Comparison of ENCODE assay signal across 8 cellular contexts in the genomic region with DNA sequence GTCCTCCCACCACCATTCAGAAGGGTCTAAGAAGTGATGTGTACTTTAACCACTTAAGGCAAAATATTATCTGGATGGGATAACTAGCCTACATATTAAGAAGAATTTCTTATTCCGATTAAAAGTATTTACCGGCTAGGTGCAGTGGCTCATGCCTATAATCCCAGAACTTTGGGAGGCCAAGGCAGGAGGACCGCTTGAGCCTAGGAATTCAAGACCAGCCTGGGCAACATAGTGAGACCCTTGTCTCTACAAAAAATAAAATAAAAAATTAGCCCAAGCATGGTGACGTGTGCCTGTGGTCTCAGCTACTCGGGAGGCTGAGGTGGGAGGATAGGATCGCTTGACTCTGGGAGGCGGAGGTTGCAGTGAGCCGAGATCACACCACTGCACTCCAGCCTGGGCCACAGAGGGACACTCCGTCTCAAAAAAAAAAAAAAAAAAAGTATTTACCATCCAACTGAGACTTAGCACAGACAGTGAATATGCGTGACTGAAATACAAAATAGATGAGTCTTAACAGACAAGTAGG. TPM values are rescaled to one million over a fixed set of nuclear protein-coding genes. Genes with fewer than 3 reads are reported as not detected.
A peak's percentile ranks its signal among the peaks of the same experiment; 100 is the strongest.
DNase-seq lines count a peak whose midpoint lies in the region; ATAC-seq, FAIRE-seq and TF ChIP-seq lines count a peak whose summit lies in the region.
"Not testable (repeated sequence)": the region's sequence is repeated elsewhere in the genome, so short reads cannot be mapped to it uniquely, and the experiment has no call there.

No MANE protein-coding gene starts in this region.

- BruUV-seq in K562 (replicated peaks; lab: Mats Ljungman, UMichigan); HepG2 (replicated peaks; lab: Mats Ljungman, UMichigan): not testable (repeated sequence)

- peaks cover 78 to 95% (median 89%) of the 10 kb centered on the region in 3 donors for H3K4me1 Mint-ChIP-seq in CD8-positive, alpha-beta memory T cell
- peaks cover 67% of the 10 kb centered on the region for H3K4me1 Mint-ChIP-seq in T-helper 17 cell
- peaks cover 48 to 65% of the 10 kb centered on the region in 2 donors for H3K4me1 Mint-ChIP-seq in natural killer cell treated with Interleukin-12 subunit alpha and Interleukin-12 subunit beta and Interleukin-15 and Interleukin-18, amount 100 ng/mL, for 72 hours (ENCODE audit: low read depth in 2 of 2)
- peaks cover 59% of the 10 kb centered on the region for H3K4me1 Mint-ChIP-seq in stimulated activated effector memory CD8-positive, alpha-beta T cell treated with anti-CD3 and anti-CD28 coated beads, Interleukin-12 subunit alpha, Interleukin-12 subunit beta, amount 100 ng/mL, for 72 hours

- not testable (repeated sequence) for H3K27ac ChIP-seq in BLaER1; CD8-positive, alpha-beta memory T cell (ENCODE audit: low read depth, low read length); K562 (ENCODE audit: extremely low read depth, low read depth, low read length)
- peak overlapping the region; percentile 86 for H3K27ac ChIP-seq in HepG2 (ENCODE audit: extremely low read length, insufficient read depth, low read length)

- TF ChIP-seq RAD21 in K562 (CRISPR knock-in tag; conservative IDR thresholded peaks at IDR 0.05 in 1 of 2, IDR thresholded peaks at IDR 0.05 in 1 of 2); HepG2 (CRISPR knock-in tag; IDR thresholded peaks at IDR 0.05): not testable (repeated sequence)

- POLR2A ChIA-PET in CD8-positive, alpha-beta memory T cell (lab: Charles Lee) = interaction anchor here (2.1 to 2.8 kb wide), 3 partner anchors 9 to 37 kb away, joined by 8 to 25 read pairs (median 14); no protein-coding TSS in a partner anchor
- POLR2A ChIA-PET in K562 (lab: Yijun Ruan, JAX) (interaction anchor here (0.6 to 2.0 kb wide), 3 partner anchors 7 to 98 kb away, joined by 3 to 6 read pairs (median 4); no protein-coding TSS in a partner anchor), HepG2 (lab: Yijun Ruan, JAX) (interaction anchor here (1.0 to 6.5 kb wide), 12 partner anchors 8 to 106 kb away, joined by 3 to 110 read pairs (median 18); no protein-coding TSS in a partner anchor)

- not testable (repeated sequence) for H3K27me3 Mint-ChIP-seq in CD8-positive, alpha-beta memory T cell; T-helper 17 cell; natural killer cell treated with Interleukin-12 subunit alpha and Interleukin-12 subunit beta and Interleukin-15 and Interleukin-18, amount 100 ng/mL, for 72 hours

- H3K4me1 ChIP-seq in BLaER1 = peaks cover 68% of the 10 kb centered on the region
- H3K4me1 ChIP-seq in CD8-positive, alpha-beta memory T cell (ENCODE audit: insufficient read depth, low read length) = peaks cover 71% of the 10 kb centered on the region
- H3K4me1 ChIP-seq in K562 (replicated peaks in 1 of 2; ENCODE audit: control insufficient read depth in 2 of 2, insufficient read depth in 2 of 2, low read length in 2 of 2) = not testable (repeated sequence)
- peaks cover 100% of the 10 kb centered on the region for H3K4me1 ChIP-seq in HepG2 (ENCODE audit: insufficient read depth, low read length)

- not testable (repeated sequence) for FAIRE-seq in K562 (lab: Jason Lieb, UNC); HepG2 (lab: Jason Lieb, UNC)

- H3K27ac Mint-ChIP-seq in CD8-positive, alpha-beta memory T cell = peak overlapping the region; percentile 76 to 100 (median 100)
- H3K27ac Mint-ChIP-seq in T-helper 17 cell = peak overlapping the region; percentile 100
- peak overlapping the region in 1 of 2 donors; percentile 91 for H3K27ac Mint-ChIP-seq in natural killer cell treated with Interleukin-12 subunit alpha and Interleukin-12 subunit beta and Interleukin-15 and Interleukin-18, amount 100 ng/mL, for 72 hours
- H3K27ac Mint-ChIP-seq in stimulated activated effector memory CD8-positive, alpha-beta T cell treated with anti-CD3 and anti-CD28 coated beads, Interleukin-12 subunit alpha, Interleukin-12 subunit beta, amount 100 ng/mL, for 72 hours = not testable (repeated sequence)

- CTCF ChIA-PET in CD8-positive, alpha-beta memory T cell (lab: Charles Lee) = interaction anchor here (0.7 to 6.6 kb wide), 7 partner anchors 10 to 69 kb away, joined by 3 to 63 read pairs (median 6); no protein-coding TSS in a partner anchor
- CTCF ChIA-PET in K562 (lab: Yijun Ruan, JAX; ENCODE audit: low intra/inter-chr PET ratio); HepG2 (lab: Yijun Ruan, JAX; ENCODE audit: low intra/inter-chr PET ratio, low total read pairs): not testable (repeated sequence)

- DNase-seq in CD8-positive, alpha-beta memory T cell; T-helper 17 cell; K562 (ENCODE audit: extremely low read depth in 1 of 4, low spot score in 3 of 4); HepG2 (ENCODE audit: low spot score); natural killer cell treated with Interleukin-12 subunit alpha and Interleukin-12 subunit beta and Interleukin-15 and Interleukin-18, amount 100 ng/mL, for 72 hours (ENCODE audit: low spot score); stimulated activated effector memory CD8-positive, alpha-beta T cell treated with anti-CD3 and anti-CD28 coated beads, Interleukin-12 subunit alpha, Interleukin-12 subunit beta, amount 100 ng/mL, for 72 hours (ENCODE audit: low spot score in 2 of 2): not testable (repeated sequence)
- DNase-seq in activated CD8-positive, alpha-beta memory T cell treated with anti-CD3 and anti-CD28 coated beads for 24 hours = peak; percentile 21

- not testable (repeated sequence) for H3K27me3 ChIP-seq in BLaER1; CD8-positive, alpha-beta memory T cell (ENCODE audit: insufficient read depth, low read length, poor library complexity, severe bottlenecking); K562 (ENCODE audit: control insufficient read depth in 2 of 2, insufficient read depth in 2 of 2, low read length in 2 of 2); HepG2 (ENCODE audit: control insufficient read depth in 1 of 2, insufficient read depth in 2 of 2, low read length in 2 of 2)

- TF ChIP-seq CTCF in K562 (IDR thresholded peaks at IDR 0.05 in 2 of 3, conservative IDR thresholded peaks at IDR 0.05 in 1 of 3; ENCODE audit: insufficient read depth in 2 of 3, low read depth in 1 of 3, low read length in 3 of 3); HepG2 (CRISPR knock-in tag; IDR thresholded peaks at IDR 0.05): not testable (repeated sequence)

- H3K9ac ChIP-seq in BLaER1; K562 (ENCODE audit: insufficient read depth in 1 of 2, low read depth in 2 of 2, low read length in 2 of 2); HepG2 (ENCODE audit: insufficient read depth, low read depth, low read length): not testable (repeated sequence)

- TF ChIP-seq EP300 in K562 (IDR thresholded peaks at IDR 0.05; ENCODE audit: low read length); HepG2 (IDR thresholded peaks at IDR 0.05; ENCODE audit: low read depth in 2 of 2, low read length in 2 of 2); HepG2 (CRISPR knock-in tag; IDR thresholded peaks at IDR 0.05; ENCODE audit: borderline replicate concordance): not testable (repeated sequence)

- not testable (repeated sequence) for ATAC-seq in T-helper 17 cell; K562; HepG2; natural killer cell treated with Interleukin-12 subunit alpha and Interleukin-12 subunit beta and Interleukin-15 and Interleukin-18, amount 100 ng/mL, for 72 hours; stimulated activated effector memory CD8-positive, alpha-beta T cell treated with anti-CD3 and anti-CD28 coated beads, Interleukin-12 subunit alpha, Interleukin-12 subunit beta, amount 100 ng/mL, for 72 hours

- not testable (repeated sequence) for H3K79me2 ChIP-seq in K562 (ENCODE audit: control insufficient read depth, insufficient read depth, low read length)
- H3K79me2 ChIP-seq in HepG2 (ENCODE audit: insufficient read depth, low read length) = peaks cover 50% of the 10 kb centered on the region

- not testable (repeated sequence) for H3K36me3 Mint-ChIP-seq in CD8-positive, alpha-beta memory T cell; T-helper 17 cell (ENCODE audit: low read depth); natural killer cell treated with Interleukin-12 subunit alpha and Interleukin-12 subunit beta and Interleukin-15 and Interleukin-18, amount 100 ng/mL, for 72 hours; stimulated activated effector memory CD8-positive, alpha-beta T cell treated with anti-CD3 and anti-CD28 coated beads, Interleukin-12 subunit alpha, Interleukin-12 subunit beta, amount 100 ng/mL, for 72 hours

- not testable (repeated sequence) for H2AFZ ChIP-seq in K562 (ENCODE audit: low read depth, low read length); HepG2 (ENCODE audit: low read length)

- intact Hi-C loops in K562 (cut with micrococcal nuclease) = loop anchor here (5.0 kb wide), 1 partner anchor 38 kb away; no protein-coding TSS in a partner anchor
- intact Hi-C loops in HepG2 (cut with micrococcal nuclease; ENCODE audit: unreplicated experiment) = not testable (repeated sequence)

- 61% methylated on average over 10 of the region's 10 CpGs for WGBS in K562 (ENCODE audit: insufficient coverage, low coverage, missing lambda C conversion rate)
- 91% methylated on average over 10 of the region's 10 CpGs for WGBS in HepG2 (ENCODE audit: low lambda C conversion rate)

- H3K4me3 Mint-ChIP-seq in CD8-positive, alpha-beta memory T cell = not testable (repeated sequence)
- peak overlapping the region; percentile 81 for H3K4me3 Mint-ChIP-seq in T-helper 17 cell
- H3K4me3 Mint-ChIP-seq in natural killer cell treated with Interleukin-12 subunit alpha and Interleukin-12 subunit beta and Interleukin-15 and Interleukin-18, amount 100 ng/mL, for 72 hours = peak overlapping the region; percentile 86
- peak overlapping the region; percentile 73 for H3K4me3 Mint-ChIP-seq in stimulated activated effector memory CD8-positive, alpha-beta T cell treated with anti-CD3 and anti-CD28 coated beads, Interleukin-12 subunit alpha, Interleukin-12 subunit beta, amount 100 ng/mL, for 72 hours

- not testable (repeated sequence) for H4K20me1 ChIP-seq in BLaER1; K562 (replicated peaks; ENCODE audit: control insufficient read depth, insufficient read depth, low read length); HepG2 (ENCODE audit: insufficient read depth, low read length)

- not testable (repeated sequence) for H3K4me3 ChIP-seq in BLaER1; CD8-positive, alpha-beta memory T cell (ENCODE audit: low read length); K562; HepG2 (replicated peaks in 1 of 3; ENCODE audit: insufficient read depth in 1 of 3, low read depth in 2 of 3, low read length in 3 of 3)

- H3K9me3 Mint-ChIP-seq in CD8-positive, alpha-beta memory T cell; natural killer cell treated with Interleukin-12 subunit alpha and Interleukin-12 subunit beta and Interleukin-15 and Interleukin-18, amount 100 ng/mL, for 72 hours; stimulated activated effector memory CD8-positive, alpha-beta T cell treated with anti-CD3 and anti-CD28 coated beads, Interleukin-12 subunit alpha, Interleukin-12 subunit beta, amount 100 ng/mL, for 72 hours: not testable (repeated sequence)

- H3K36me3 ChIP-seq in BLaER1; CD8-positive, alpha-beta memory T cell (ENCODE audit: insufficient read depth, low read length); K562 (ENCODE audit: control insufficient read depth, insufficient read depth, low read length); HepG2 (replicated peaks in 1 of 2; ENCODE audit: control insufficient read depth in 1 of 2, insufficient read depth in 2 of 2, low read length in 2 of 2): not testable (repeated sequence)

- peak overlapping the region; percentile 87; the same call in 1 of the 2 replicates for H3K4me2 ChIP-seq in BLaER1
- not testable (repeated sequence) for H3K4me2 ChIP-seq in K562 (ENCODE audit: insufficient read depth, low read length); HepG2 (ENCODE audit: low read depth, low read length)

- in situ Hi-C loops in K562 (cut with MboI) = not testable (repeated sequence)
- in situ Hi-C loops in HepG2 (cut with HindIII; ENCODE audit: extremely low pct_ligation_motif_present, low pct_unique_long_range_greater_than_20kb) = loop anchor here (5.0 kb wide), 1 partner anchor 38 kb away; no protein-coding TSS in a partner anchor

- H3K9me1 ChIP-seq in K562 (ENCODE audit: control insufficient read depth, insufficient read depth, low read length) = not testable (repeated sequence)

- TF ChIP-seq POLR2A in K562 (conservative IDR thresholded peaks at IDR 0.05); HepG2 (IDR thresholded peaks at IDR 0.05; ENCODE audit: insufficient read depth in 1 of 2, low read depth in 2 of 2, low read length in 2 of 2): not testable (repeated sequence)

- not testable (repeated sequence) for H3K9me3 ChIP-seq in BLaER1; CD8-positive, alpha-beta memory T cell (ENCODE audit: low read length); T-helper 17 cell (ENCODE audit: control insufficient read depth, low read length, poor library complexity, severe bottlenecking); K562 (replicated peaks; ENCODE audit: control insufficient read depth, insufficient read depth, low read depth, low read length); HepG2 (ENCODE audit: low read length)

RNA-seq across cellular contexts. Expression of gene EML4, which starts 34.7 kb away (rescaled TPM):
- total RNA-seq in CD8-positive, alpha-beta memory T cell = 10 to 100 TPM; 58.0 to 61.5 TPM
- 70.8 TPM for polyA plus RNA-seq in CD8-positive, alpha-beta memory T cell
- total RNA-seq in T-helper 17 cell (100 to 1,000 TPM; 292 to 348 TPM), K562 (2014; rRNA removed) (27.9 and 28.0 TPM in 2 replicates), K562 (2014; rRNA removed; fragmentation: Illumina TruSeq; extraction: Trizol) (37.7 and 41.6 TPM in 2 replicates), K562 (2015; rRNA removed; fragmentation: Illumina TruSeq; extraction: Trizol) (35.1 and 36.5 TPM in 2 replicates), K562 (2021) (40.7 and 44.5 TPM in 2 replicates), HepG2 (2016; rRNA removed; fragmentation: Illumina TruSeq; extraction: Trizol) (243 and 362 TPM in 2 replicates)
- 36.7 and 94.3 TPM in 2 replicates for total RNA-seq in K562 (2011; cell fraction: chromatin; rRNA removed; ENCODE audit: low replicate concordance)
- 17.5 and 23.4 TPM in 2 replicates for total RNA-seq in K562 (2011; cell fraction: nucleolus; rRNA removed)
- total RNA-seq in K562 (2011; cell fraction: nucleoplasm; rRNA removed) = 36.4 and 54.7 TPM in 2 replicates
- polyA plus RNA-seq in K562 (2011; rRNA removed) (37.5 and 48.3 TPM in 2 replicates), K562 (2014; fragmentation: Illumina TruSeq; extraction: Trizol) (29.6 and 36.6 TPM in 2 replicates), K562 (2014; fragmentation: Nextera tagmentation; extraction: Ambion mirVana) (10 to 100 TPM; 14.7 to 15.6 TPM), K562 (2014; rRNA removed) (20.7 and 22.0 TPM in 2 replicates), HepG2 (2011; rRNA removed) (355 and 476 TPM in 2 replicates)
- 13.4 and 22.4 TPM in 2 replicates for polyA plus RNA-seq in K562 (2011; cell fraction: cytosol; rRNA removed)
- 44.3 and 44.7 TPM in 2 replicates for polyA plus RNA-seq in K562 (2011; cell fraction: nucleus; rRNA removed)
- 14.8 and 21.1 TPM in 2 replicates for polyA plus RNA-seq in K562 (2012)
- polyA minus RNA-seq in K562 (2011; rRNA and poly(A)+ RNA removed) = 74.0 and 88.5 TPM in 2 replicates
- 21.9 and 24.6 TPM in 2 replicates for polyA minus RNA-seq in K562 (2011; cell fraction: cytosol; rRNA and poly(A)+ RNA removed)
- 26.9 and 36.1 TPM in 2 replicates for polyA minus RNA-seq in K562 (2011; cell fraction: nucleus; rRNA and poly(A)+ RNA removed)
- 33.1 and 38.2 TPM in 2 replicates for total RNA-seq in HepG2 (2016; cell fraction: cytosol; rRNA removed; fragmentation: Illumina TruSeq; extraction: Trizol; ENCODE audit: low read depth)
- total RNA-seq in HepG2 (2016; cell fraction: insoluble cytoplasmic fraction; rRNA removed; fragmentation: Illumina TruSeq; extraction: Trizol) = 236 and 353 TPM in 2 replicates
- total RNA-seq in HepG2 (2016; cell fraction: membrane; rRNA removed; fragmentation: Illumina TruSeq; extraction: Trizol) = 84.2 and 89.8 TPM in 2 replicates
- total RNA-seq in HepG2 (2016; cell fraction: nucleus; rRNA removed; fragmentation: Illumina TruSeq; extraction: Trizol) = 261 and 283 TPM in 2 replicates
- 199 and 296 TPM in 2 replicates for polyA plus RNA-seq in HepG2 (2011; cell fraction: cytosol; rRNA removed)
- 364 and 369 TPM in 2 replicates for polyA plus RNA-seq in HepG2 (2011; cell fraction: nucleus; rRNA removed)
- 244 and 400 TPM in 2 replicates for polyA plus RNA-seq in HepG2 (2012)
- 6.9 and 8.0 TPM in 2 replicates for polyA plus RNA-seq in HepG2 (2016; cell fraction: cytosol; fragmentation: Illumina TruSeq; extraction: Trizol; ENCODE audit: low read depth)
- 247 and 266 TPM in 2 replicates for polyA plus RNA-seq in HepG2 (2016; cell fraction: insoluble cytoplasmic fraction; fragmentation: Illumina TruSeq; extraction: Trizol; ENCODE audit: low read depth)
- polyA plus RNA-seq in HepG2 (2016; cell fraction: membrane; fragmentation: Illumina TruSeq; extraction: Trizol; ENCODE audit: low read depth) = 32.1 and 33.7 TPM in 2 replicates
- polyA plus RNA-seq in HepG2 (2016; cell fraction: nucleus; fragmentation: Illumina TruSeq; extraction: Trizol; ENCODE audit: insufficient read depth, low read depth) = 219 and 231 TPM in 2 replicates
- polyA minus RNA-seq in HepG2 (2011; rRNA and poly(A)+ RNA removed; ENCODE audit: low replicate concordance) = 36.9 and 556 TPM in 2 replicates
- 400 and 421 TPM in 2 replicates for polyA minus RNA-seq in HepG2 (2011; cell fraction: cytosol; rRNA and poly(A)+ RNA removed)
- 1,279 and 1,350 TPM in 2 replicates for polyA minus RNA-seq in HepG2 (2011; cell fraction: nucleus; rRNA and poly(A)+ RNA removed)
- total RNA-seq in natural killer cell treated with Interleukin-12 subunit alpha and Interleukin-12 subunit beta and Interleukin-15 and Interleukin-18, amount 100 ng/mL, for 72 hours = 100 to 1,000 TPM in 1 of 2 donors, 10 to 100 TPM in 1; 73.4 to 140 TPM
